27 cellular contexts compared by ENCODE assay signal in genomic region chr6:110130362-110130761, GRCh38.
"Had no signal": no experiment of that assay in that cellular context is flagged by ENCODE, and none has a peak within 500 bp of the region (broad histone marks: within the 10 kb centered on the region; RNA-seq: fewer than 3 reads in every experiment).

No MANE protein-coding gene starts in this region.

- FAIRE-seq: urothelium cell line had no signal

- H3K27me3 ChIP-seq: stomach, suprapubic skin, testis, thyroid gland, tibial artery, tibial nerve, transverse colon, upper lobe of left lung, upper lobe of right lung, uterus, vagina had no signal

- H3K4me3 ChIP-seq: stomach, suprapubic skin, testis, thoracic aorta, thyroid gland, tibial artery, tibial nerve, transverse colon, upper lobe of left lung, upper lobe of right lung, uterus, vagina had no signal

- H3K27ac ChIP-seq: stomach, suprapubic skin, testis, thoracic aorta, thyroid gland, tibial artery, tibial nerve, transverse colon, upper lobe of left lung, upper lobe of right lung, uterus, vagina had no signal

- ATAC-seq: stimulated activated effector memory CD8-positive, alpha-beta T cell treated with anti-CD3 and anti-CD28 coated beads, Interleukin-12 subunit alpha, Interleukin-12 subunit beta, amount 100 ng/mL, for 72 hours; stimulated activated memory B cell treated with anti-CD40 and anti-IgM and Interleukin-4, amounts not matched to agents 10 μg/mL and 1 μg/mL and 100 μg/mL, for 72 hours; stimulated activated naive B cell treated with anti-CD40 and anti-IgM and Interleukin-4, amounts not matched to agents 10 μg/mL and 1 μg/mL and 100 μg/mL, for 72 hours; stimulated activated naive CD8-positive, alpha-beta T cell treated with anti-CD3 and anti-CD28 coated beads, Interleukin-15, amount 100 ng/mL, for 72 hours; stimulated activated naive CD8-positive, alpha-beta T cell treated with anti-CD3 and anti-CD28 coated beads, Interleukin-15, Interleukin-2, amounts not matched to agents 100 U/mL and 50 U/mL, for 24 hours; upper lobe of right lung had no signal

- H3K9me3 ChIP-seq: stomach, suprapubic skin, testis, thoracic aorta, thyroid gland, tibial artery, transverse colon, upper lobe of left lung, upper lobe of right lung, uterus, vagina had no signal

- H3K36me3 ChIP-seq: stomach, suprapubic skin, thoracic aorta, thyroid gland, tibial artery, transverse colon, upper lobe of left lung, upper lobe of right lung, uterus, vagina had no signal

- H3K4me1 ChIP-seq: stomach, suprapubic skin, testis, thyroid gland, tibial artery, tibial nerve, transverse colon, upper lobe of left lung, upper lobe of right lung, uterus, vagina had no signal

- DNase-seq: stimulated activated CD4-positive, alpha-beta T cell treated with anti-CD3 and anti-CD28 coated beads, Interleukin-2, amount 100 ng/mL, for 48 hours; stimulated activated CD4-positive, alpha-beta T cell treated with anti-CD3 and anti-CD28 coated beads, Interleukin-4, amount 100 ng/mL, for 1 hour; stimulated activated CD4-positive, alpha-beta T cell treated with anti-CD3 and anti-CD28 coated beads, Interleukin-4, amount 100 ng/mL, for 24 hours; stimulated activated CD4-positive, alpha-beta T cell treated with anti-CD3 and anti-CD28 coated beads, Interleukin-4, amount 100 ng/mL, for 4 hours; stimulated activated CD8-positive, alpha-beta memory T cell treated with anti-CD3 and anti-CD28 coated beads, Interleukin-4, amount 100 ng/mL, for 48 hours; stimulated activated naive B cell treated with anti-CD40 and anti-IgM and Interleukin-4, amounts not matched to agents 10 μg/mL and 1 μg/mL and 100 μg/mL, for 72 hours; stimulated activated naive CD4-positive, alpha-beta T cell; stimulated activated naive CD4-positive, alpha-beta T cell treated with Interleukin-2 at 50 U/mL for 16 hours; stimulated activated naive CD8-positive, alpha-beta T cell treated with anti-CD3 and anti-CD28 coated beads, Interleukin-15, amount 100 ng/mL, for 72 hours; stimulated activated naive CD8-positive, alpha-beta T cell treated with anti-CD3 and anti-CD28 coated beads, Interleukin-15, Interleukin-2, amounts not matched to agents 100 U/mL and 50 U/mL, for 24 hours; stomach; substantia nigra; testis; thyroid gland; tibial artery; transverse colon; trophoblast cell; upper lobe of left lung; upper lobe of right lung; uterus had no signal
